Comparison of ENCODE assay signal across 25 cellular contexts in the genomic region with DNA sequence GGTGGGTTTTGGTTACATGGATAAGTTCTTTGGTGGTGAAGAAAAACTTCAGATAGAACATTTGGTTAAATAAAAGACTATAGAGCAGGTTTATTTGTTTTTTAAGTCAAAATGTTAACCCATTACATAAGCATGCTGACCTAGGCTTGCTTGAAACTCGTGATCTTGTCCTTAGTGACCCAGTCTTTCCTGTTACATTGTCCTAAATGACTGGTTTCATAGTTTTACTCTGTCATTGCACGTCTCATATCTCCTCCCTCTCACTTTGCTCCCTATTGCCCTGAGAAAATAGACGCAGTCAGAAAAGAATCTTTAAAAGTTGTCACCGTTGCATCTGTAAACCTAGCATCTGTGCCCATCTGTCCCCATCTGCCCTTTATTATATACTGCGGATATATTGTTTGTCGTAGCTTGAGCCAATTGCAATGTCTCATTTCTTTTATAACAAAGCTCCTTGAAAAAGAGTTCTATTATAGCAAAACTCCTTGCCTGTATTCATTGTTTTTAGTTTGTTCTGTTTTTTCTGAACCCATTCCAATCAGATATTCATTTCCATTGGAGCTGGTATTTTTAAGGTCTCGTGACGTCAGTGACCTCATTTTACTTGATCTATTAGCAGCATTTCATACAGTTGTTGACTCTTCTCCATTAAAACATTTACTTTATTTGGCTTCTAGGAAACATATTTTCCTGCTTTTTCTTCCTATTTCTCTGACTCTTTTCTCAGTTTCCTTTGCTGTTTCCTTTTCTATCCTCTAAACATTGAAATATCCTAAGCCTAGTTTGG. TPM values are rescaled to one million over a fixed set of nuclear protein-coding genes. Genes with fewer than 3 reads are reported as not detected.
DNase-seq lines count a peak whose midpoint lies in the region; ATAC-seq, FAIRE-seq and TF ChIP-seq lines count a peak whose summit lies in the region.
"Had no signal": no experiment of that assay in that cellular context is flagged by ENCODE, and none has a peak within 500 bp of the region (broad histone marks: within the 10 kb centered on the region; RNA-seq: fewer than 3 reads in every experiment).

No MANE protein-coding gene starts in this region.

- H3K4me3 Mint-ChIP-seq in endodermal cell = no peak overlapping the region
- H3K4me3 Mint-ChIP-seq: B cell, CD14-positive monocyte had no signal

- FAIRE-seq in endometrium (lab: Jason Lieb, UNC) = peak; percentile 76
- FAIRE-seq: A204.1, GM19239, H1 had no signal

- H3K27ac ChIP-seq in endodermal cell (ENCODE audit: low read depth, low read length) = no peak overlapping the region
- H3K27ac ChIP-seq: KMS-11 had no signal

- H3K4me3 ChIP-seq in endodermal cell (ENCODE audit: low read length) = no peak overlapping the region

- DNase-seq in left ventricle myocardium superior (no peak), cardiac septum (ENCODE audit: low spot score) (no peak), lung microvascular endothelial cell (ENCODE audit: low read depth in 2 of 2) (peak; percentile 5 to 85), endodermal cell (no peak), cerebellar nuclear complex (lab: John Stamatoyannopoulos, UW) (no peak), amygdala (lab: John Stamatoyannopoulos, UW) (no peak)
- DNase-seq: DMS53, GDM1, IMR-90, MV-4-11, NCI-H1105 treated with DMSO at 0.1 percent for 48 hours, NCI-H2029 treated with DMSO at 0.1 percent for 48 hours, NCI-H2171, NCI-H345, NCI-H524, NCI-H774, SIG-M5 had no signal

- H3K9ac ChIP-seq in endodermal cell (ENCODE audit: extremely low read depth, low read length, poor library complexity, severe bottlenecking) = no peak overlapping the region
- H3K9ac ChIP-seq: KMS-11 had no signal

- ATAC-seq in left ventricle myocardium superior = peak; percentile 23
- ATAC-seq: Panc1 had no signal

- H3K9me3 Mint-ChIP-seq in endodermal cell = no peaks in the 10 kb centered on the region
- H3K9me3 Mint-ChIP-seq: CD14-positive monocyte had no signal

- no peak overlapping the region for H3K27ac Mint-ChIP-seq in endodermal cell
- H3K27ac Mint-ChIP-seq: B cell had no signal

- peaks cover 79% of the 10 kb centered on the region for H3K36me3 Mint-ChIP-seq in endodermal cell (ENCODE audit: low read depth)

- TF ChIP-seq CTCF in endodermal cell (conservative IDR thresholded peaks at IDR 0.05) = no peak

- H3K27me3 Mint-ChIP-seq in endodermal cell (ENCODE audit: insufficient read depth) = no peaks in the 10 kb centered on the region
- H3K27me3 Mint-ChIP-seq: B cell had no signal

- H3K4me1 Mint-ChIP-seq in endodermal cell = peaks cover 4% of the 10 kb centered on the region
- H3K4me1 Mint-ChIP-seq: B cell, CD14-positive monocyte had no signal

- no peaks in the 10 kb centered on the region for H3K27me3 ChIP-seq in endodermal cell (ENCODE audit: control insufficient read depth, insufficient read depth, low read length, poor library complexity, severe bottlenecking)

- peaks cover 4% of the 10 kb centered on the region for H3K9me3 ChIP-seq in endodermal cell (ENCODE audit: control insufficient read depth, low read length)

- intact Hi-C loops in left ventricle myocardium superior (cut with micrococcal nuclease) (no loop called here), cardiac septum (cut with DNase I) (no loop called here)

- WGBS in endodermal cell (ENCODE audit: insufficient coverage in 1 of 2, insufficient read length in 1 of 2), 2 experiments = 97 to 98% methylated on average over 8 of the region's 8 CpGs

- no peaks in the 10 kb centered on the region for H3K4me1 ChIP-seq in endodermal cell (ENCODE audit: control insufficient read depth, insufficient read depth, low read length)

- peaks cover 91% of the 10 kb centered on the region for H3K36me3 ChIP-seq in endodermal cell (ENCODE audit: control insufficient read depth, insufficient read depth, low read length)

RNA-seq across cellular contexts. Expression of a gene that starts 57.3 kb away (rescaled TPM):
- total RNA-seq in left ventricle myocardium superior (0.82 TPM), cardiac septum (0.86 TPM), lung microvascular endothelial cell (8.9 and 14.8 TPM in 2 replicates), endodermal cell (100 to 1,000 TPM; 224 to 288 TPM)
- 52.5 TPM for polyA plus RNA-seq in endodermal cell (2013, experiment 1 of 2)
- polyA plus RNA-seq in endodermal cell (2013, experiment 2 of 2) = 52.2 TPM

Comparison
In these comparisons a context has a peak if more than half of its experiments do, and no peak if none do; other contexts are left out.
1. DNase-seq: peak in lung microvascular endothelial cell (2 of 2); none in left ventricle myocardium superior (single experiment), cardiac septum (single experiment), endodermal cell (single experiment), cerebellar nuclear complex (0 of 2) and amygdala (0 of 56).
2. RNA of a gene that starts 57.3 kb away (total RNA-seq): 224 to 288 TPM in endodermal cell; 8.9 to 14.8 TPM in lung microvascular endothelial cell, 0.86 TPM in cardiac septum (single experiment) and 0.82 TPM in left ventricle myocardium superior (single experiment); every median in the first group is over 10 times any median in the second.